Comparison of ENCODE assay signal across 8 cellular contexts in genomic region chr21:33641339-33642026, GRCh38. TPM values are rescaled to one million over a fixed set of nuclear protein-coding genes. Genes with fewer than 3 reads are reported as not detected.
DNase-seq lines count a peak whose midpoint lies in the region; ATAC-seq and TF ChIP-seq lines count a peak whose summit lies in the region.

TSS of gene CRYZL1 (minus strand) at chr21:33641741. CDS start at chr21:33631551, 10,190 bp downstream.

- no peaks in the 10 kb centered on the region for H3K4me1 ChIP-seq in BE2C
- H3K4me1 ChIP-seq in colonic mucosa = peaks cover 11% of the 10 kb centered on the region

- H3K36me3 ChIP-seq in BE2C (peaks cover 4% of the 10 kb centered on the region; the same call in 1 of the 2 replicates), colonic mucosa (no peaks in the 10 kb centered on the region)

- DNase-seq in BE2C (peak; percentile 100), GM19240 (ENCODE audit: insufficient read length, low spot score) (peak; percentile 85), NCI-H526 (lab: John Stamatoyannopoulos, UW) (peak; percentile 99 to 100), colonic mucosa (peak; percentile 100), kidney tubule cell (ENCODE audit: low spot score) (peak; percentile 100)
- peak; percentile 100 for DNase-seq in activated CD4-positive, alpha-beta T cell treated with anti-CD3 and anti-CD28 coated beads for 48 hours
- peak; percentile 98 to 100 (median 100) for DNase-seq in stimulated activated CD4-positive, alpha-beta T cell treated with anti-CD3 and anti-CD28 coated beads, Interleukin-1b, Interleukin-23, amount 100 ng/mL, for 24 hours (ENCODE audit: low read depth in 4 of 4, low spot score in 1 of 4)

- H3K27ac ChIP-seq in colonic mucosa = peak within 1 kb of the TSS; percentile 89

- peak; percentile 81 for ATAC-seq in HG03460 (IDR thresholded peaks at IDR 0.05; ENCODE audit: unreplicated experiment)

- no peak for TF ChIP-seq CTCF in BE2C (IDR thresholded peaks at IDR 0.05; ENCODE audit: low read depth, low read length)
- no peak for TF ChIP-seq CTCF in colonic mucosa (IDR thresholded peaks at IDR 0.05)

- H3K9ac ChIP-seq in colonic mucosa (ENCODE audit: low read depth in 2 of 2, low read length in 2 of 2) = peak within 1 kb of the TSS; percentile 86 to 98

- intact Hi-C loops in colonic mucosa (cut with DNase I) = no loop called here

- no peaks in the 10 kb centered on the region for H3K27me3 ChIP-seq in BE2C
- no peaks in the 10 kb centered on the region for H3K27me3 ChIP-seq in colonic mucosa

- H3K4me3 ChIP-seq in BE2C (ENCODE audit: low read depth, low read length) (peak within 1 kb of the TSS; percentile 88), colonic mucosa (peak within 1 kb of the TSS; percentile 91)

- H3K9me3 ChIP-seq in BE2C = no peaks in the 10 kb centered on the region
- H3K9me3 ChIP-seq in colonic mucosa = no peaks in the 10 kb centered on the region

RNA-seq across cellular contexts. Expression of gene CRYZL1, which starts in this region (rescaled TPM):
- 23.7 TPM for polyA plus RNA-seq in BE2C (2012; ENCODE audit: insufficient read depth, insufficient read length, low read depth)
- 10 to 100 TPM; 31.5 to 36.0 TPM for total RNA-seq in colonic mucosa

Comparison
In these comparisons a context has a peak if more than half of its experiments do, and no peak if none do; other contexts are left out.
1. Peak in every context shown above with its lines: DNase-seq, ATAC-seq, H3K4me3 ChIP-seq and H3K27ac ChIP-seq.